8 cellular contexts compared by ENCODE assay signal in the genomic region with DNA sequence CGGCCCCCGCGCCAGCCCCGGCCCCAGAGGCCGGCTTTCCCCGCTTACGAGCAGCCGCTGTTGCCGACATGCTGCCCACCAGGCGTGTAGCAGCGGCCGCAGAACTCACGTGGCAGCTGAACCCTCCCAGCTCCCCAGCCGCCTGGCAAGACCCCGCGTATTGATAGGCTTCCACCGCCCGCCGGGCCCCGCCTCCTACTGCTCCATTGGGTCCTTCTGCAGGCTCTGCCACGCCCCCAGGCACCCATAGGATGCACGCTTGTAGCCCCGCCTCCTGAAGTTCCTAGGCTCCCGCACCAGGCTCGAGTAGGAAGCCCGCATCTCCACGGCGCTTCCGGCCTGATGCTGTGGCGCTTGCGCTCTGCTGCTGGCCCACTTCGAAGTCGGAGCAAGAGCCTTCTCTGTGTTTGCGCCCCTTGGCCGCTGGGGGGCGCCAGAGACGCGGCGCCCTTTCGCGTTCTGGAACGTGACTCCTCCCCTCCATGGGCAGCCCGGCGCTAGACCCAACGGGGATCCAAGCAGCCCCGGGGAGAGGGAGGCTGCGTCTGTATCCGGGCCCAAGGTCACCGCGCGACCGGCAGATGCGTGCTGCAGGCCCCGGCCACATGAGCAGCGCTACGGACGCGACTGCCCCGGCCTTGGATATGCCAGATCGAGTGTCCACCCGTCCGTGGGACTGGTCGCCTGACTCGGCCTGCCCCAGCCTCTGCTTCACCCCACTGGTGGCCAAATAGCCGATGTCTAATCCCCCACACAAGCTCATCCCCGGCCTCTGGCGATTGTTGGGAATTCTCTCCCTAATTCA. TPM values are rescaled to one million over a fixed set of nuclear protein-coding genes. Genes with fewer than 3 reads are reported as not detected.
A peak's percentile ranks its signal among the peaks of the same experiment; 100 is the strongest.
DNase-seq lines count a peak whose midpoint lies in the region; ATAC-seq and TF ChIP-seq lines count a peak whose summit lies in the region.

Gene PARP3 (plus strand): TSS at position 566 of the 805 bp plus-strand sequence. CDS start 993 bp downstream, outside the sequence.
Gene RRP9 (minus strand): TSS at position 107 of the 805 bp plus-strand sequence. CDS start 37 bp downstream, at position 70.

- H3K9me2 ChIP-seq in GM23248 (ENCODE audit: insufficient read depth), result no peaks in the 10 kb centered on the region

- H3K27ac Mint-ChIP-seq in activated T-helper 17 cell treated with anti-CD3 and anti-CD28 coated beads, Interleukin-2, amount 50 U/mL, for 72 hours, result peak within 1 kb of the TSS; percentile 85
- H3K27ac Mint-ChIP-seq in naive thymus-derived CD8-positive, alpha-beta T cell, result peak within 1 kb of the TSS; percentile 76 to 95 (median 91)

- H3K79me2 ChIP-seq in GM23248 (ENCODE audit: insufficient read depth) (peaks cover 39% of the 10 kb centered on the region), fibroblast of lung (ENCODE audit: control insufficient read depth, insufficient read depth, low read length) (peaks cover 19% of the 10 kb centered on the region)

- no peaks in the 10 kb centered on the region; the same call in 1 of the 2 replicates for H3K36me3 ChIP-seq in GM23248 (ENCODE audit: low read depth)
- H3K36me3 ChIP-seq in fibroblast of lung (ENCODE audit: control insufficient read depth, insufficient read depth, low read length), result peaks cover 4% of the 10 kb centered on the region

- H3K4me3 ChIP-seq in GM23248 (peak within 1 kb of the TSS; percentile 92), fibroblast of lung (replicated peaks in 1 of 4; ENCODE audit: control extremely low read depth in 1 of 4, insufficient read depth in 1 of 4, low read depth in 3 of 4, low read length in 4 of 4) (peak within 1 kb of the TSS; percentile 46 to 90 (median 64))

- no peaks in the 10 kb centered on the region for H3K9me3 Mint-ChIP-seq in activated T-helper 17 cell treated with anti-CD3 and anti-CD28 coated beads, Interleukin-2, amount 50 U/mL, for 72 hours
- no peaks in the 10 kb centered on the region for H3K9me3 Mint-ChIP-seq in naive thymus-derived CD8-positive, alpha-beta T cell

- peaks cover 16% of the 10 kb centered on the region for H3K4me1 Mint-ChIP-seq in activated T-helper 17 cell treated with anti-CD3 and anti-CD28 coated beads, Interleukin-2, amount 50 U/mL, for 72 hours
- H3K4me1 Mint-ChIP-seq in naive thymus-derived CD8-positive, alpha-beta T cell, result peaks cover 16 to 47% (median 41%) of the 10 kb centered on the region in 4 donors

- H3K9ac ChIP-seq in GM23248 (peak within 1 kb of the TSS; percentile 90), fibroblast of lung (ENCODE audit: insufficient read depth, low read length) (peak within 1 kb of the TSS; percentile 84)

- H3K4me2 ChIP-seq in GM23248 (ENCODE audit: unreplicated experiment) (peak within 1 kb of the TSS; percentile 95), fibroblast of lung (ENCODE audit: extremely low read depth, insufficient read depth, low read length) (peak within 1 kb of the TSS; percentile 91)

- POLR2A ChIA-PET in naive thymus-derived CD8-positive, alpha-beta T cell (lab: Charles Lee), result interaction anchor here (0.6 to 3.7 kb wide), 16 partner anchors 9 to 550 kb away, joined by 3 to 42 read pairs (median 4); partner anchors contain the start of genes ABHD14A, ABHD14B, DUSP7 and PCBP4

- DNase-seq in EH (ENCODE audit: low read depth), result peak; percentile 100
- peak; percentile 100 for DNase-seq in GM23248
- DNase-seq in LHCN-M2 (ENCODE audit: low read depth), result peak; percentile 99
- DNase-seq in RPMI8226, result peak; percentile 100
- DNase-seq in fibroblast of lung (ENCODE audit: low read depth in 2 of 2), result peak; percentile 100
- DNase-seq in naive thymus-derived CD8-positive, alpha-beta T cell, result peak; percentile 97 to 100 (median 99)
- peak; percentile 100 for DNase-seq in stimulated activated naive CD4-positive, alpha-beta T cell treated with Interleukin-2 at 50 U/mL for 16 hours (lab: John Stamatoyannopoulos, UW)

- H4K20me1 ChIP-seq in GM23248 (ENCODE audit: insufficient read depth), result no peaks in the 10 kb centered on the region
- H4K20me1 ChIP-seq in fibroblast of lung (ENCODE audit: control insufficient read depth, extremely low read depth, insufficient read depth, low read length), result no peaks in the 10 kb centered on the region

- H2AFZ ChIP-seq in GM23248 (peak within 1 kb of the TSS; percentile 82), fibroblast of lung (ENCODE audit: low read length) (peak within 1 kb of the TSS; percentile 82)

- H3F3A ChIP-seq in GM23248 (ENCODE audit: insufficient read depth), result peaks cover 13% of the 10 kb centered on the region; the same call in 1 of the 2 replicates

- H3K27ac ChIP-seq in GM23248, result peak within 1 kb of the TSS; percentile 94
- H3K27ac ChIP-seq in fibroblast of lung (ENCODE audit: insufficient read depth, low read length), result peak within 1 kb of the TSS; percentile 94

- H3K27me3 ChIP-seq in GM23248 (replicated peaks; ENCODE audit: insufficient read depth) (no peaks in the 10 kb centered on the region), fibroblast of lung (ENCODE audit: control insufficient read depth, insufficient read depth, low read length) (no peaks in the 10 kb centered on the region)

- TF ChIP-seq CTCF in fibroblast of lung (conservative IDR thresholded peaks at IDR 0.05 in 1 of 2, IDR thresholded peaks at IDR 0.05 in 1 of 2; ENCODE audit: low read depth in 1 of 2, low read length in 2 of 2), result peak; percentile 94 to 96

- 0 to 2% methylated on average over 52 to 55 of the region's 67 CpGs for WGBS in GM23248 (ENCODE audit: low coverage in 1 of 2, low lambda C conversion rate in 2 of 2, missing lambda C conversion rate in 2 of 2), 2 experiments

- in situ Hi-C loops in GM23248 (cut with MboI), result no loop called here

- H3K4me1 ChIP-seq in GM23248 (ENCODE audit: insufficient read depth) (peaks cover 20% of the 10 kb centered on the region), fibroblast of lung (ENCODE audit: control insufficient read depth, extremely low read depth, insufficient read depth, low read length) (peaks cover 15% of the 10 kb centered on the region)

- H3K4me3 Mint-ChIP-seq in activated T-helper 17 cell treated with anti-CD3 and anti-CD28 coated beads, Interleukin-2, amount 50 U/mL, for 72 hours, result peak within 1 kb of the TSS; percentile 81
- peak within 1 kb of the TSS; percentile 83 to 98 (median 93) for H3K4me3 Mint-ChIP-seq in naive thymus-derived CD8-positive, alpha-beta T cell

- peaks cover 39% of the 10 kb centered on the region for H3K36me3 Mint-ChIP-seq in activated T-helper 17 cell treated with anti-CD3 and anti-CD28 coated beads, Interleukin-2, amount 50 U/mL, for 72 hours (ENCODE audit: low read depth)
- H3K36me3 Mint-ChIP-seq in naive thymus-derived CD8-positive, alpha-beta T cell, result peaks cover 0 to 22% (median 4%) of the 10 kb centered on the region in 3 donors

- no peaks in the 10 kb centered on the region for H3K27me3 Mint-ChIP-seq in activated T-helper 17 cell treated with anti-CD3 and anti-CD28 coated beads, Interleukin-2, amount 50 U/mL, for 72 hours
- H3K27me3 Mint-ChIP-seq in naive thymus-derived CD8-positive, alpha-beta T cell, result no peaks in the 10 kb centered on the region

- ATAC-seq in activated T-helper 17 cell treated with anti-CD3 and anti-CD28 coated beads, Interleukin-2, amount 50 U/mL, for 72 hours (replicated peaks), result peak; percentile 94
- peak; percentile 91 to 93 for ATAC-seq in naive thymus-derived CD8-positive, alpha-beta T cell

- H3K9me3 ChIP-seq in GM23248 (ENCODE audit: low read depth) (no peaks in the 10 kb centered on the region), fibroblast of lung (ENCODE audit: control insufficient read depth, insufficient read depth, low read depth, low read length) (no peaks in the 10 kb centered on the region)

RNA-seq across cellular contexts. Expression of gene PARP3, which starts in this region (rescaled TPM):
- 80.4 and 118 TPM in 2 replicates for total RNA-seq in GM23248 (2014; rRNA removed; shearing (Covaris generic))
- 60.4 and 64.0 TPM in 2 replicates for polyA plus RNA-seq in GM23248 (2016; fragmentation: Nextera tagmentation; extraction: Ambion mirVana)
- total RNA-seq in LHCN-M2 (2014; rRNA removed), result 34.2 and 44.0 TPM in 2 replicates
- polyA plus RNA-seq in LHCN-M2 (2012), result 35.3 TPM
- 10 to 100 TPM; 10.4 to 13.4 TPM for total RNA-seq in activated T-helper 17 cell treated with anti-CD3 and anti-CD28 coated beads, Interleukin-2, amount 50 U/mL, for 72 hours
- total RNA-seq in fibroblast of lung, result 19.3 and 44.1 TPM in 2 replicates
- polyA plus RNA-seq in fibroblast of lung, result 13.3 and 22.8 TPM in 2 replicates
- 20.4 and 35.6 TPM in 2 replicates for polyA plus RNA-seq in fibroblast of lung (2012)
- polyA minus RNA-seq in fibroblast of lung (ENCODE audit: low replicate concordance), result 12.9 and 37.8 TPM in 2 replicates
- total RNA-seq in naive thymus-derived CD8-positive, alpha-beta T cell, result 10 to 100 TPM in 1 of 2 experiments, 1 to 10 TPM in 1; 9.7 to 11.7 TPM
- 1 to 10 TPM; 4.6 to 9.0 (median 5.5) TPM for polyA plus RNA-seq in naive thymus-derived CD8-positive, alpha-beta T cell

RNA-seq across cellular contexts. Expression of gene RRP9, which starts in this region (rescaled TPM):
- 21.6 and 27.5 TPM in 2 replicates for total RNA-seq in GM23248 (2014; rRNA removed; shearing (Covaris generic))
- 24.6 and 28.4 TPM in 2 replicates for polyA plus RNA-seq in GM23248 (2016; fragmentation: Nextera tagmentation; extraction: Ambion mirVana)
- 43.2 and 50.7 TPM in 2 replicates for total RNA-seq in LHCN-M2 (2014; rRNA removed)
- polyA plus RNA-seq in LHCN-M2 (2012), result 29.9 TPM
- 10 to 100 TPM; 21.5 to 53.0 TPM for total RNA-seq in activated T-helper 17 cell treated with anti-CD3 and anti-CD28 coated beads, Interleukin-2, amount 50 U/mL, for 72 hours
- total RNA-seq in fibroblast of lung, result 19.7 and 29.5 TPM in 2 replicates
- polyA plus RNA-seq in fibroblast of lung, result 10.6 and 20.5 TPM in 2 replicates
- polyA plus RNA-seq in fibroblast of lung (2012), result 14.1 and 29.8 TPM in 2 replicates
- polyA minus RNA-seq in fibroblast of lung (ENCODE audit: low replicate concordance), result 23.1 and 37.4 TPM in 2 replicates
- total RNA-seq in naive thymus-derived CD8-positive, alpha-beta T cell, result 10 to 100 TPM; 15.9 to 16.5 TPM
- 10 to 100 TPM; 18.1 to 29.6 (median 19.6) TPM for polyA plus RNA-seq in naive thymus-derived CD8-positive, alpha-beta T cell

Comparison
In these comparisons a context has a peak if more than half of its experiments do, and no peak if none do; other contexts are left out.
1. Peak in every context shown above with its lines: DNase-seq, ATAC-seq, H3K4me3 ChIP-seq and H3K27ac ChIP-seq.